Comparison of ENCODE assay signal across 8 cellular contexts in the genomic region with DNA sequence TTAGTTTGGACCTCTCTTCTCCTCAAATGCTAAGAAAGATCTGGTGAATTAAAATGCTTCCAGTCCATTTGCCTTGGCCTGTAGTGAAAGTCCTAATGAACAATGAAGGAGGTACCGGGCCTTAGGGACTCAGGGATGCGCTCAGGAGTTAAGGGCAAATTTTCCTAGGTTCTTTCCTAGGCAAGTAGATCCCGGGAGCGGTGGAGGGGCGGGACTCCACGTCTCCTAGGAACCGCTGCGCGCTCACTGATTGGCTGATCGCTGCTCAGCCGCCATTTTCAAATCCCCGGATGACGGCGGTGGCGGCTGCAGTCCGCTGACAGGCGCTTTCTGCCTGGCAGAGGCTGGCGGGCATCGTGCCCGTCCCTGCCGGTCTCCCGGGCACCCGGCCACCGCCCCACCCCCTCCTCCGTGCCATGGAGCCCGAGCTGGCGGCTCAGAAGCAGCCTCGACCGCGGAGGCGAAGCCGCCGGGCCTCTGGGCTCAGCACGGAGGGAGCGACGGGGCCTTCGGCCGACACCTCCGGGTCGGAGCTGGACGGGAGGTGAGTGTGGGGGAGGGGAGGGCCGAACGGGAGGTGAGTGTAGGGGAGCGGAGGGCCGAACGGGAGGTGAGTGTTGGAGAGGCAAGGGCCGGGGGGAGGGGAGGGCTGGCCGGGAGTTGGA. TPM values are rescaled to one million over a fixed set of nuclear protein-coding genes. Genes with fewer than 3 reads are reported as not detected.
DNase-seq lines count a peak whose midpoint lies in the region; ATAC-seq and TF ChIP-seq lines count a peak whose summit lies in the region.

NET1 (plus strand) TSS at position 281 of the 665 bp plus-strand sequence; CDS start at position 417, 136 bp downstream.

- POLR2A ChIA-PET in Panc1 (lab: Charles Lee), result no interaction called here

- peak within 1 kb of the TSS; percentile 88 for H2AFZ ChIP-seq in fibroblast of lung (ENCODE audit: low read length)

- H3K9me3 Mint-ChIP-seq in activated T-helper 1 cell treated with anti-CD3 and anti-CD28 coated beads, Interleukin-12 subunit alpha, Interleukin-12 subunit beta, Interleukin-2, Interleukin-4 antibody, amounts not matched to agents 30 ng/mL and 10 ng/mL and 1 ng/mL, durations not matched to agents 14 hours and 24 hours and 36 hours, result peaks cover 2% of the 10 kb centered on the region
- peaks cover 0 to 15% (median 0%) of the 10 kb centered on the region in 7 donors for H3K9me3 Mint-ChIP-seq in naive B cell
- H3K9me3 Mint-ChIP-seq in stimulated activated naive B cell treated with anti-CD40 and anti-IgM and Interleukin-4, amounts not matched to agents 10 μg/mL and 1 μg/mL and 100 μg/mL, for 72 hours, result peaks cover 4 to 5% of the 10 kb centered on the region in 2 donors

- ATAC-seq in GM21619 (IDR thresholded peaks at IDR 0.05; ENCODE audit: unreplicated experiment) (peak; percentile 98), Panc1 (peak; percentile 99), naive B cell (ENCODE audit: low read depth in 2 of 2) (peak; percentile 82 to 88)
- ATAC-seq in stimulated activated naive B cell treated with anti-CD40 and anti-IgM and Interleukin-4, amounts not matched to agents 10 μg/mL and 1 μg/mL and 100 μg/mL, for 72 hours (replicated peaks), result peak; percentile 93

- in situ Hi-C loops in Panc1 (cut with HindIII; ENCODE audit: low pct_unique_long_range_greater_than_20kb, low sequenced_read_pairs), result no loop called here

- TF ChIP-seq RAD21 in Ishikawa (IDR thresholded peaks at IDR 0.05; ENCODE audit: low read depth), result no peak

- peak within 1 kb of the TSS; percentile 59 for H3K27ac Mint-ChIP-seq in activated T-helper 1 cell treated with anti-CD3 and anti-CD28 coated beads, Interleukin-12 subunit alpha, Interleukin-12 subunit beta, Interleukin-2, Interleukin-4 antibody, amounts not matched to agents 30 ng/mL and 10 ng/mL and 1 ng/mL, durations not matched to agents 14 hours and 24 hours and 36 hours
- peak within 1 kb of the TSS in 1 of 6 donors; percentile 8 for H3K27ac Mint-ChIP-seq in naive B cell
- H3K27ac Mint-ChIP-seq in stimulated activated naive B cell treated with anti-CD40 and anti-IgM and Interleukin-4, amounts not matched to agents 10 μg/mL and 1 μg/mL and 100 μg/mL, for 72 hours, result no peak within 1 kb of the TSS

- H3K27me3 ChIP-seq in Panc1 (ENCODE audit: control insufficient read depth, insufficient read depth, low read length), result no peaks in the 10 kb centered on the region
- H3K27me3 ChIP-seq in fibroblast of lung (ENCODE audit: control insufficient read depth, insufficient read depth, low read length), result peaks cover 8% of the 10 kb centered on the region

- H4K20me1 ChIP-seq in fibroblast of lung (ENCODE audit: control insufficient read depth, extremely low read depth, insufficient read depth, low read length), result no peaks in the 10 kb centered on the region

- TF ChIP-seq CTCF in Panc1 (IDR thresholded peaks at IDR 0.05), result no peak
- TF ChIP-seq CTCF in fibroblast of lung (conservative IDR thresholded peaks at IDR 0.05 in 1 of 2, IDR thresholded peaks at IDR 0.05 in 1 of 2; ENCODE audit: low read depth in 1 of 2, low read length in 2 of 2), result no peak

- H3K36me3 Mint-ChIP-seq in activated T-helper 1 cell treated with anti-CD3 and anti-CD28 coated beads, Interleukin-12 subunit alpha, Interleukin-12 subunit beta, Interleukin-2, Interleukin-4 antibody, amounts not matched to agents 30 ng/mL and 10 ng/mL and 1 ng/mL, durations not matched to agents 14 hours and 24 hours and 36 hours (ENCODE audit: low read depth), result peaks cover 1% of the 10 kb centered on the region
- peaks cover 0 to 4% of the 10 kb centered on the region in 2 donors for H3K36me3 Mint-ChIP-seq in naive B cell
- no peaks in the 10 kb centered on the region for H3K36me3 Mint-ChIP-seq in stimulated activated naive B cell treated with anti-CD40 and anti-IgM and Interleukin-4, amounts not matched to agents 10 μg/mL and 1 μg/mL and 100 μg/mL, for 72 hours

- CTCF ChIA-PET in Panc1 (lab: Charles Lee), result interaction anchor here (0.6 kb wide), 1 partner anchor 660 kb away, joined by 3 read pairs; no protein-coding TSS in a partner anchor

- H3K27ac ChIP-seq in Panc1 (ENCODE audit: low read length) (peak within 1 kb of the TSS; percentile 78), fibroblast of lung (ENCODE audit: insufficient read depth, low read length) (peak within 1 kb of the TSS; percentile 63)

- peak within 1 kb of the TSS; percentile 88 for H3K4me2 ChIP-seq in fibroblast of lung (ENCODE audit: extremely low read depth, insufficient read depth, low read length)

- H3K9me3 ChIP-seq in Panc1 (ENCODE audit: control insufficient read depth, insufficient read depth, low read depth, low read length) (peaks cover 4% of the 10 kb centered on the region; the same call in 1 of the 2 replicates), fibroblast of lung (ENCODE audit: control insufficient read depth, insufficient read depth, low read depth, low read length) (no peaks in the 10 kb centered on the region)

- intact Hi-C loops in Panc1 (cut with micrococcal nuclease; ENCODE audit: unreplicated experiment), result no loop called here
- intact Hi-C loops in activated T-helper 1 cell treated with anti-CD3 and anti-CD28 coated beads, Interleukin-12 subunit alpha, Interleukin-12 subunit beta, Interleukin-2, Interleukin-4 antibody, amounts not matched to agents 30 ng/mL and 10 ng/mL and 1 ng/mL, durations not matched to agents 14 hours and 24 hours and 36 hours (cut with micrococcal nuclease), result loop anchor here (2.0 to 5.0 kb wide), 3 partner anchors 22 to 116 kb away; no protein-coding TSS in a partner anchor

- peak within 1 kb of the TSS; percentile 71 to 82 for H3K4me3 ChIP-seq in Panc1 (ENCODE audit: low read depth in 2 of 2, low read length in 2 of 2)
- H3K4me3 ChIP-seq in fibroblast of lung (replicated peaks in 1 of 4; ENCODE audit: control extremely low read depth in 1 of 4, insufficient read depth in 1 of 4, low read depth in 3 of 4, low read length in 4 of 4), result peak within 1 kb of the TSS; percentile 71 to 74 (median 72)

- H3K9ac ChIP-seq in fibroblast of lung (ENCODE audit: insufficient read depth, low read length), result peak within 1 kb of the TSS; percentile 88

- peak within 1 kb of the TSS; percentile 86 for H3K4me3 Mint-ChIP-seq in activated T-helper 1 cell treated with anti-CD3 and anti-CD28 coated beads, Interleukin-12 subunit alpha, Interleukin-12 subunit beta, Interleukin-2, Interleukin-4 antibody, amounts not matched to agents 30 ng/mL and 10 ng/mL and 1 ng/mL, durations not matched to agents 14 hours and 24 hours and 36 hours
- peak within 1 kb of the TSS in 6 of 8 donors; percentile 73 to 91 (median 88) for H3K4me3 Mint-ChIP-seq in naive B cell
- peak within 1 kb of the TSS in 1 of 2 donors; percentile 79 for H3K4me3 Mint-ChIP-seq in stimulated activated naive B cell treated with anti-CD40 and anti-IgM and Interleukin-4, amounts not matched to agents 10 μg/mL and 1 μg/mL and 100 μg/mL, for 72 hours

- no peaks in the 10 kb centered on the region for H3K36me3 ChIP-seq in Panc1 (ENCODE audit: control insufficient read depth, insufficient read depth, low read length)
- H3K36me3 ChIP-seq in fibroblast of lung (ENCODE audit: control insufficient read depth, insufficient read depth, low read length), result no peaks in the 10 kb centered on the region

- H3K27me3 Mint-ChIP-seq in activated T-helper 1 cell treated with anti-CD3 and anti-CD28 coated beads, Interleukin-12 subunit alpha, Interleukin-12 subunit beta, Interleukin-2, Interleukin-4 antibody, amounts not matched to agents 30 ng/mL and 10 ng/mL and 1 ng/mL, durations not matched to agents 14 hours and 24 hours and 36 hours (ENCODE audit: insufficient read depth), result peaks cover 18% of the 10 kb centered on the region
- H3K27me3 Mint-ChIP-seq in naive B cell, result peaks cover 14 to 26% (median 17%) of the 10 kb centered on the region in 3 donors
- H3K27me3 Mint-ChIP-seq in stimulated activated naive B cell treated with anti-CD40 and anti-IgM and Interleukin-4, amounts not matched to agents 10 μg/mL and 1 μg/mL and 100 μg/mL, for 72 hours, result peaks cover 13 to 18% of the 10 kb centered on the region in 2 donors

- no TSS peak for BruUV-seq in Panc1 (replicated peaks; lab: Mats Ljungman, UMichigan)

- no peak for TF ChIP-seq EP300 in Ishikawa (IDR thresholded peaks at IDR 0.05; ENCODE audit: borderline replicate concordance)

- peaks cover 45% of the 10 kb centered on the region for H3K79me2 ChIP-seq in fibroblast of lung (ENCODE audit: control insufficient read depth, insufficient read depth, low read length)

- H3K4me1 Mint-ChIP-seq in activated T-helper 1 cell treated with anti-CD3 and anti-CD28 coated beads, Interleukin-12 subunit alpha, Interleukin-12 subunit beta, Interleukin-2, Interleukin-4 antibody, amounts not matched to agents 30 ng/mL and 10 ng/mL and 1 ng/mL, durations not matched to agents 14 hours and 24 hours and 36 hours (ENCODE audit: low read depth), result peaks cover 5% of the 10 kb centered on the region
- peaks cover 0 to 5% (median 0%) of the 10 kb centered on the region in 3 donors for H3K4me1 Mint-ChIP-seq in naive B cell
- H3K4me1 Mint-ChIP-seq in stimulated activated naive B cell treated with anti-CD40 and anti-IgM and Interleukin-4, amounts not matched to agents 10 μg/mL and 1 μg/mL and 100 μg/mL, for 72 hours, result no peaks in the 10 kb centered on the region

- no peaks in the 10 kb centered on the region; the same call in 1 of the 2 replicates for H3K4me1 ChIP-seq in Panc1 (ENCODE audit: control insufficient read depth, insufficient read depth, low read length)
- H3K4me1 ChIP-seq in fibroblast of lung (ENCODE audit: control insufficient read depth, extremely low read depth, insufficient read depth, low read length), result no peaks in the 10 kb centered on the region

- DNase-seq in DMS79 (lab: John Stamatoyannopoulos, UW), result peak; percentile 68
- DNase-seq in Panc1 (ENCODE audit: low read depth, low spot score), result peak; percentile 54
- peak; percentile 70 for DNase-seq in activated T-helper 1 cell treated with anti-CD3 and anti-CD28 coated beads, Interleukin-12 subunit alpha, Interleukin-12 subunit beta, Interleukin-2, Interleukin-4 antibody, amounts not matched to agents 30 ng/mL and 10 ng/mL and 1 ng/mL, durations not matched to agents 14 hours and 24 hours and 36 hours (ENCODE audit: low spot score)
- peak; percentile 81 to 86 for DNase-seq in fibroblast of lung (ENCODE audit: low read depth in 2 of 2)
- peak; percentile 46 for DNase-seq in naive B cell
- DNase-seq in stimulated activated naive B cell treated with anti-CD40 and anti-IgM and Interleukin-4, amounts not matched to agents 10 μg/mL and 1 μg/mL and 100 μg/mL, for 72 hours, result peak; percentile 62

RNA-seq across cellular contexts. Expression of gene NET1, which starts in this region (rescaled TPM):
- total RNA-seq in Panc1 (2021; ENCODE audit: unreplicated experiment) (28.6 TPM), fibroblast of lung (32.1 and 45.4 TPM in 2 replicates)
- polyA plus RNA-seq in Panc1 (2012; ENCODE audit: insufficient read length), result 18.6 TPM
- 37.2 and 40.3 TPM in 2 replicates for total RNA-seq in activated T-helper 1 cell treated with anti-CD3 and anti-CD28 coated beads, Interleukin-12 subunit alpha, Interleukin-12 subunit beta, Interleukin-2, Interleukin-4 antibody, amounts not matched to agents 30 ng/mL and 10 ng/mL and 1 ng/mL, durations not matched to agents 14 hours and 24 hours and 36 hours
- polyA plus RNA-seq in fibroblast of lung (7.2 and 24.8 TPM in 2 replicates), naive B cell (ENCODE audit: low read depth in 6 of 6) (1 to 10 TPM in 5 of 6 donors, not detected in 1; 3.7 to 6.0 (median 4.2) TPM)
- 4.6 and 13.6 TPM in 2 replicates for polyA plus RNA-seq in fibroblast of lung (2012)
- 18.8 and 25.8 TPM in 2 replicates for polyA minus RNA-seq in fibroblast of lung (ENCODE audit: low replicate concordance)

Comparison
In these comparisons a context has a peak if more than half of its experiments do, and no peak if none do; other contexts are left out.
1. Peak in every context shown above with its lines: DNase-seq, ATAC-seq, H3K4me3 ChIP-seq and H3K27ac ChIP-seq.